ENCODE assay signal across 20 cellular contexts in genomic region chr6:139636391-139636790, GRCh38.
"Had no signal": no experiment of that assay in that cellular context is flagged by ENCODE, and none has a peak within 500 bp of the region (broad histone marks: within the 10 kb centered on the region; RNA-seq: fewer than 3 reads in every experiment).

No MANE protein-coding gene starts in this region.

- DNase-seq: IMR-90, Karpas-422, KG1, MG63, NCI-H1092, NCI-H1105 treated with DMSO at 0.1 percent for 48 hours, NCI-H1417 treated with DMSO at 0.1 percent for 48 hours, NCI-H146, NCI-H187, NCI-H2029, NCI-H2081 treated with DMSO at 0.1 percent for 48 hours, NCI-H2171, NCI-H226, NCI-H446, NCI-H510A, NCI-H524 treated with DMSO at 0.1 percent for 48 hours, NCI-H69, NCI-H774, SHP77, SK-N-SH had no signal
